ENCODE assay signal across 19 cellular contexts in the genomic region with DNA sequence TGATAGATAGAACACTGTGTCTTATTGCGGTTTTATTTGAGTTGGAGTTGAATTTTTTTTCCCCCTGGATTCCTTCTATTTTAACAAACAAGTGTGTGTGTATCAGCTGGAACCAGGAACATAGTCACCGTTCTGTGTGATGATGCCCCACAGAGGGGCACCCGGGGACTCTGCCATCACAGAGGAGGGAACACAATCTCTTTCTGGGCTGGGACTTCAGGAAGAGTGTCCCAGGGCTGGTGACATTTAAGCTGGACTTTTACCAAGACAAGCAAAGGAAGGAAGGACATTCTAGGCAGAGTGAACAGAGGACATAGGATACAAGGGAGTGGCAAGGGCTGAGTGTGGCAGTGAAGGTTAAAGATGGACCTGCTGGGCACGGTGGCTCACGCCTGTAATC. TPM values are rescaled to one million over a fixed set of nuclear protein-coding genes. Genes with fewer than 3 reads are reported as not detected.
"Had no signal": no experiment of that assay in that cellular context is flagged by ENCODE, and none has a peak within 500 bp of the region (broad histone marks: within the 10 kb centered on the region; RNA-seq: fewer than 3 reads in every experiment).

No MANE protein-coding gene starts in this region.

- H3K27ac ChIP-seq: ascending aorta, neutrophil, pancreas, vagina had no signal

- H3K4me1 ChIP-seq: ascending aorta, vagina had no signal

- H3K9me3 Mint-ChIP-seq: activated CD4-positive, alpha-beta memory T cell treated with anti-CD3 and anti-CD28 coated beads for 36 hours; memory B cell; naive thymus-derived CD8-positive, alpha-beta T cell; stimulated activated naive CD8-positive, alpha-beta T cell treated with anti-CD3 and anti-CD28 coated beads, Interleukin-15, Interleukin-2, amounts not matched to agents 100 ng/mL and 50 ng/mL, for 24 hours; WTC11 had no signal

- H3K27me3 ChIP-seq: ascending aorta, neutrophil, pancreas, vagina had no signal

- DNase-seq: activated CD4-positive, alpha-beta memory T cell treated with anti-CD3 and anti-CD28 coated beads for 36 hours; activated CD4-positive, alpha-beta T cell treated with anti-CD3 and anti-CD28 coated beads for 4 hours; activated effector memory CD4-positive, alpha-beta T cell treated with anti-CD3 and anti-CD28 coated beads, Interleukin-2, amount 50 U/mL, for 16 hours; cerebellar nuclear complex; cortex of kidney; kidney; pancreas; stimulated activated CD4-positive, alpha-beta T cell treated with anti-CD3 and anti-CD28 coated beads, Interleukin-12 subunit alpha, Interleukin-12 subunit beta, amount 100 ng/mL, for 4 hours; stimulated activated CD4-positive, alpha-beta T cell treated with anti-CD3 and anti-CD28 coated beads, Interleukin-2, amount 100 ng/mL, for 24 hours; SW 1271; trophoblast cell had no signal

- H3K4me3 Mint-ChIP-seq: activated CD4-positive, alpha-beta memory T cell treated with anti-CD3 and anti-CD28 coated beads for 36 hours; memory B cell; naive thymus-derived CD8-positive, alpha-beta T cell; stimulated activated naive CD8-positive, alpha-beta T cell treated with anti-CD3 and anti-CD28 coated beads, Interleukin-15, Interleukin-2, amounts not matched to agents 100 ng/mL and 50 ng/mL, for 24 hours; WTC11 had no signal

- H3K4me3 ChIP-seq: ascending aorta, pancreas, vagina had no signal

- H3K27ac Mint-ChIP-seq: activated CD4-positive, alpha-beta memory T cell treated with anti-CD3 and anti-CD28 coated beads for 36 hours; memory B cell; stimulated activated naive CD8-positive, alpha-beta T cell treated with anti-CD3 and anti-CD28 coated beads, Interleukin-15, Interleukin-2, amounts not matched to agents 100 ng/mL and 50 ng/mL, for 24 hours; WTC11 had no signal

- H3K9me3 ChIP-seq: ascending aorta, neutrophil, pancreas, vagina had no signal

- H3K4me1 Mint-ChIP-seq: memory B cell had no signal

- ATAC-seq: naive thymus-derived CD8-positive, alpha-beta T cell; pancreas had no signal

- H3K27me3 Mint-ChIP-seq: activated CD4-positive, alpha-beta memory T cell treated with anti-CD3 and anti-CD28 coated beads for 36 hours; memory B cell; naive thymus-derived CD8-positive, alpha-beta T cell; stimulated activated naive CD8-positive, alpha-beta T cell treated with anti-CD3 and anti-CD28 coated beads, Interleukin-15, Interleukin-2, amounts not matched to agents 100 ng/mL and 50 ng/mL, for 24 hours had no signal

RNA-seq across cellular contexts. Expression of gene C6orf132, which starts 58.9 kb away (rescaled TPM):
- total RNA-seq: SK-MEL-5 had no signal
